Comparison of ENCODE assay signal across 8 cellular contexts in the genomic region with DNA sequence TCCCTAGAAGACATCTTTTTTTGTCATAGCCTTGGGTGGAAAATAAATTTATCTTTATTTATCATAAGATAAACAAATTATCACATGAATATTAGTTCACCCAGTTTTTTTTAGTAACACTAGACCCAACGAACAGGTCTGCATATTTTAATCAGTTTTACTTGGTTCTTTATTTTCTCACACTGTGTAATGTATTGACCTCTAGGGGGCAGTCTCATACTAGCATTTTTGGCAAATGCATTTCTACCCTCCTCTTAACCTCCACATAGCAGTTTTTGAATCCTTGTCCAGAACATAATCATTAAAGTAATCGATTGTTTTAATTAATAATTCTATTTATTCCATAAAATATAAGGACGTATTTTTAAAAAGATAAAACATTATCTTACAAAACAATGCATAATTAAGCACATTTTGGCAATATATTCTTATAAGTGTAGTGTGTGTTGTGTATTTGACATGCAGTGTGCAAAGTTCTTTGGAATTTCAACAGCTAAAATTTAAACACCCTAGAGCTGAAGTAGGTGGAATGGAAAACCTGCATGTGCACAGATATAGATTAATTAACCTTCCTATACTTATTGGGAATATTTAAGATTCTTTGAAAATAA. TPM values are rescaled to one million over a fixed set of nuclear protein-coding genes. Genes with fewer than 3 reads are reported as not detected.
A peak's percentile ranks its signal among the peaks of the same experiment; 100 is the strongest.
DNase-seq lines count a peak whose midpoint lies in the region; ATAC-seq and TF ChIP-seq lines count a peak whose summit lies in the region.

No MANE protein-coding gene starts in this region.

- ATAC-seq in GM21360 (IDR thresholded peaks at IDR 0.05; ENCODE audit: unreplicated experiment): peak; percentile 70
- ATAC-seq in HG03565 (IDR thresholded peaks at IDR 0.05; ENCODE audit: unreplicated experiment): peak; percentile 87
- no peak for ATAC-seq in stimulated activated effector memory CD8-positive, alpha-beta T cell treated with anti-CD3 and anti-CD28 coated beads, Interleukin-12 subunit alpha, Interleukin-12 subunit beta, amount 100 ng/mL, for 72 hours

- TF ChIP-seq POLR2A in breast epithelium (IDR thresholded peaks at IDR 0.05): no peak

- H3K9me3 Mint-ChIP-seq in stimulated activated effector memory CD8-positive, alpha-beta T cell treated with anti-CD3 and anti-CD28 coated beads, Interleukin-12 subunit alpha, Interleukin-12 subunit beta, amount 100 ng/mL, for 72 hours: peaks cover 2% of the 10 kb centered on the region

- H3K27ac Mint-ChIP-seq in stimulated activated effector memory CD8-positive, alpha-beta T cell treated with anti-CD3 and anti-CD28 coated beads, Interleukin-12 subunit alpha, Interleukin-12 subunit beta, amount 100 ng/mL, for 72 hours: no peak overlapping the region

- peak; percentile 78 for DNase-seq in DMS 273 (lab: John Stamatoyannopoulos, UW; ENCODE audit: unreplicated experiment)
- DNase-seq in NCI-H69 (lab: John Stamatoyannopoulos, UW): peak; percentile 90
- no peak for DNase-seq in breast epithelium (ENCODE audit: low spot score in 2 of 2)
- peak; percentile 70 for DNase-seq in left kidney (ENCODE audit: low read depth, low spot score)
- no peak for DNase-seq in stimulated activated effector memory CD8-positive, alpha-beta T cell treated with anti-CD3 and anti-CD28 coated beads, Interleukin-12 subunit alpha, Interleukin-12 subunit beta, amount 100 ng/mL, for 72 hours (ENCODE audit: low spot score in 2 of 2)
- no peak for DNase-seq in middle frontal gyrus (ENCODE audit: extremely low spot score, low spot score)

- no peak overlapping the region for H3K27ac ChIP-seq in breast epithelium

- H3K36me3 ChIP-seq in breast epithelium: no peaks in the 10 kb centered on the region

- H3K4me1 ChIP-seq in breast epithelium: no peaks in the 10 kb centered on the region

- no peak overlapping the region for H3K4me3 Mint-ChIP-seq in stimulated activated effector memory CD8-positive, alpha-beta T cell treated with anti-CD3 and anti-CD28 coated beads, Interleukin-12 subunit alpha, Interleukin-12 subunit beta, amount 100 ng/mL, for 72 hours

- intact Hi-C loops in breast epithelium (cut with DNase I; ENCODE audit: low total_unique reads): no loop called here

- TF ChIP-seq CTCF in breast epithelium (IDR thresholded peaks at IDR 0.05): peak; percentile 59 to 77 (median 74)

- no peaks in the 10 kb centered on the region for H3K9me3 ChIP-seq in breast epithelium

- no peaks in the 10 kb centered on the region for H3K4me1 Mint-ChIP-seq in stimulated activated effector memory CD8-positive, alpha-beta T cell treated with anti-CD3 and anti-CD28 coated beads, Interleukin-12 subunit alpha, Interleukin-12 subunit beta, amount 100 ng/mL, for 72 hours

- no peak overlapping the region for H3K4me3 ChIP-seq in breast epithelium

- H3K27me3 ChIP-seq in breast epithelium: no peaks in the 10 kb centered on the region

- H3K36me3 Mint-ChIP-seq in stimulated activated effector memory CD8-positive, alpha-beta T cell treated with anti-CD3 and anti-CD28 coated beads, Interleukin-12 subunit alpha, Interleukin-12 subunit beta, amount 100 ng/mL, for 72 hours: no peaks in the 10 kb centered on the region

RNA-seq across cellular contexts. Expression of gene PTPRQ, which starts 31.6 kb away (rescaled TPM):
- total RNA-seq in breast epithelium: 1 to 10 TPM in 2 of 3 donors, under 1 TPM in 1; 0.66 to 8.0 (median 4.0) TPM

Comparison
In these comparisons a context has a peak if more than half of its experiments do, and no peak if none do; other contexts are left out.
1. DNase-seq: peak in DMS 273 (single experiment), NCI-H69 (single experiment) and left kidney (single experiment); none in breast epithelium (0 of 2), stimulated activated effector memory CD8-positive, alpha-beta T cell treated with anti-CD3 and anti-CD28 coated beads, Interleukin-12 subunit alpha, Interleukin-12 subunit beta, amount 100 ng/mL, for 72 hours (0 of 2) and middle frontal gyrus (single experiment).